In genomic region chr1:48757363-48757762, GRCh38 we compare ENCODE assay signal across 16 cellular contexts. TPM values are rescaled to one million over a fixed set of nuclear protein-coding genes. Genes with fewer than 3 reads are reported as not detected.
"Had no signal": no experiment of that assay in that cellular context is flagged by ENCODE, and none has a peak within 500 bp of the region (broad histone marks: within the 10 kb centered on the region; RNA-seq: fewer than 3 reads in every experiment).

No MANE protein-coding gene starts in this region.

- H3K27me3 ChIP-seq: adrenal gland, hepatocyte, spleen had no signal

- H3K4me1 ChIP-seq: psoas muscle had no signal

- H3K27ac Mint-ChIP-seq: activated CD4-positive, alpha-beta T cell treated with anti-CD3 and anti-CD28 coated beads for 36 hours; activated naive CD4-positive, alpha-beta T cell treated with anti-CD3 and anti-CD28 coated beads for 36 hours; activated T-helper 17 cell treated with anti-CD3 and anti-CD28 coated beads, Interleukin-2, amount 50 U/mL, for 72 hours had no signal

- H3K9me3 ChIP-seq: adrenal gland, psoas muscle, spleen, thoracic aorta had no signal

- H3K9me3 Mint-ChIP-seq: activated naive CD4-positive, alpha-beta T cell treated with anti-CD3 and anti-CD28 coated beads for 36 hours; activated T-helper 17 cell treated with anti-CD3 and anti-CD28 coated beads, Interleukin-2, amount 50 U/mL, for 72 hours had no signal

- H3K4me1 Mint-ChIP-seq: activated T-helper 17 cell treated with anti-CD3 and anti-CD28 coated beads, Interleukin-2, amount 50 U/mL, for 72 hours had no signal

- H3K27ac ChIP-seq: adrenal gland, coronary artery, hepatocyte, psoas muscle, spleen, thoracic aorta had no signal

- H3K4me3 Mint-ChIP-seq: activated CD4-positive, alpha-beta T cell treated with anti-CD3 and anti-CD28 coated beads for 36 hours; activated naive CD4-positive, alpha-beta T cell treated with anti-CD3 and anti-CD28 coated beads for 36 hours; activated T-helper 17 cell treated with anti-CD3 and anti-CD28 coated beads, Interleukin-2, amount 50 U/mL, for 72 hours had no signal

- H3K27me3 Mint-ChIP-seq: activated CD4-positive, alpha-beta T cell treated with anti-CD3 and anti-CD28 coated beads for 36 hours had no signal

- ATAC-seq: activated CD4-positive, alpha-beta T cell treated with anti-CD3 and anti-CD28 coated beads for 36 hours; activated T-helper 17 cell treated with anti-CD3 and anti-CD28 coated beads, Interleukin-2, amount 50 U/mL, for 72 hours; psoas muscle; sciatic nerve had no signal

- DNase-seq: activated CD4-positive, alpha-beta T cell treated with anti-CD3 and anti-CD28 coated beads for 36 hours; activated naive CD4-positive, alpha-beta T cell treated with anti-CD3 and anti-CD28 coated beads for 36 hours; adrenal gland; caudate nucleus; effector CD4-positive, alpha-beta T cell; psoas muscle; spleen; stimulated activated CD4-positive, alpha-beta T cell treated with anti-CD3 and anti-CD28 coated beads, Interleukin-2, amount 100 ng/mL, for 24 hours; stimulated activated naive CD4-positive, alpha-beta T cell treated with Interleukin-2 at 50 U/mL for 16 hours; T1000 had no signal

- H3K4me3 ChIP-seq: adrenal gland, coronary artery, hepatocyte, psoas muscle, spleen, thoracic aorta had no signal

RNA-seq across cellular contexts. Expression of gene BEND5, which starts 19.3 kb away (rescaled TPM):
- total RNA-seq: fibroblast of lung had no signal
